Comparison of ENCODE assay signal across 8 cellular contexts in the genomic region with DNA sequence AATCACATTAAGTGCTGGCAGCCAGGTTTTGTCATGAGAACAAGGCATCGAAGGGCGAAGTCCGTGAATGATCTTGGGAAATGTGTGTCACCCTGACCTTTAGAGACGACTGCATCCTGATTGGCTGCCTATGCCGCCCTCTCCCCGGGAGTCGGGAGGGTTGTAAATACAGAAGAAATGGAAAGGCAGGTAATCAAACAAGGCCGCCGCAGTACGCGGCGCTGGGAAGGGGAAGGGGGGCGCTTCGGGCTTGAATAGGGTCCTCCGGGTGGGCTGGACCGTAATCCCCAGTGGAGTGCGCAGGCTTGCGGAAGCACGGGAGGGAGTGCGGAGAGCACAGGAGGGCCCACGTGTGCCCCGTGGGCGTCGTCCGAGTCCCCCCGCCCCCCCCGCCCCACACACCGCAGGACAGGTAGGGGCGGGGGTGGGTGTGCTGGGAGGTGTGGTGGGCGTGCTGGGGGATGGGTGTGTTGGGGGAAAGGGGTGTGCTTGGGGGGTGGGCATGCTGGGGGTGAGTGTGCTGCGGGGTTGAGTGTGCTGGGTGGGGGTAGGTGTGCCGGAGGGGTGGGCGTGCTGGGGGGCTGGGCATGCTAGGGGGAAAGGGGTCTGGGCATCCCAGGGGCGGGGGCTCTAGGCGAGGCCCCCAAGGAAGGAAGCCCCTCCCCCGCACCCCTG.
DNase-seq lines count a peak whose midpoint lies in the region; ATAC-seq and TF ChIP-seq lines count a peak whose summit lies in the region.

No MANE protein-coding gene starts in this region.

- DNase-seq in CD4-positive, alpha-beta T cell, result peak in 8 of 10 experiments; percentile 11 to 44 (median 27)
- DNase-seq in LoVo (ENCODE audit: low spot score), result peak; percentile 92
- peak; percentile 85 for DNase-seq in activated CD4-positive, alpha-beta T cell treated with anti-CD3 and anti-CD28 coated beads for 36 hours
- peak; percentile 89 for DNase-seq in coronary artery (ENCODE audit: low spot score)
- DNase-seq in lower lobe of right lung, result peak; percentile 64
- DNase-seq in stimulated activated CD4-positive, alpha-beta T cell treated with anti-CD3 and anti-CD28 coated beads, TNF-alpha, amount 100 ng/mL, for 4 hours (ENCODE audit: low read depth in 3 of 3), result peak; percentile 36 to 61 (median 61)
- DNase-seq in dedifferentiated amniotic fluid mesenchymal stem cell (ENCODE audit: extremely low spot score), result no peak

- intact Hi-C loops in CD4-positive, alpha-beta T cell (cut with DNase I, micrococcal nuclease), result loop anchor here in 1 of 2 experiments (2.0 to 5.0 kb wide), 2 partner anchors 440 to 627 kb away; partner anchors contain the start of gene ZEB1
- intact Hi-C loops in activated CD4-positive, alpha-beta T cell treated with anti-CD3 and anti-CD28 coated beads for 36 hours (cut with DNase I, micrococcal nuclease), result loop anchor here in 1 of 2 experiments (10.0 kb wide), 1 partner anchor 596 kb away; no protein-coding TSS in a partner anchor
- intact Hi-C loops in lower lobe of right lung (cut with DNase I), result no loop called here

- peak overlapping the region; percentile 95 for H3K4me3 Mint-ChIP-seq in CD4-positive, alpha-beta T cell
- peak overlapping the region; percentile 91 for H3K4me3 Mint-ChIP-seq in activated CD4-positive, alpha-beta T cell treated with anti-CD3 and anti-CD28 coated beads for 36 hours

- no peaks in the 10 kb centered on the region for H3K36me3 Mint-ChIP-seq in CD4-positive, alpha-beta T cell (ENCODE audit: low read depth)
- peaks cover 3% of the 10 kb centered on the region for H3K36me3 Mint-ChIP-seq in activated CD4-positive, alpha-beta T cell treated with anti-CD3 and anti-CD28 coated beads for 36 hours (ENCODE audit: low read depth)

- H3K4me1 Mint-ChIP-seq in CD4-positive, alpha-beta T cell (ENCODE audit: low read depth), result peaks cover 19% of the 10 kb centered on the region
- H3K4me1 Mint-ChIP-seq in activated CD4-positive, alpha-beta T cell treated with anti-CD3 and anti-CD28 coated beads for 36 hours, result peaks cover 15% of the 10 kb centered on the region

- ATAC-seq in CD4-positive, alpha-beta T cell (ENCODE audit: poor library complexity), result no peak
- ATAC-seq in activated CD4-positive, alpha-beta T cell treated with anti-CD3 and anti-CD28 coated beads for 36 hours, result peak; percentile 39
- ATAC-seq in lower lobe of right lung (peak; percentile 61 to 73), GM21515 (IDR thresholded peaks at IDR 0.05; ENCODE audit: unreplicated experiment) (no peak)

- no peak overlapping the region for H3K27ac ChIP-seq in CD4-positive, alpha-beta T cell (ENCODE audit: low read depth, low read length)
- H3K27ac ChIP-seq in coronary artery (peak overlapping the region; percentile 84 to 99), lower lobe of right lung (peak overlapping the region; percentile 97)

- no peaks in the 10 kb centered on the region for H3K9me3 Mint-ChIP-seq in CD4-positive, alpha-beta T cell
- no peaks in the 10 kb centered on the region for H3K9me3 Mint-ChIP-seq in activated CD4-positive, alpha-beta T cell treated with anti-CD3 and anti-CD28 coated beads for 36 hours (ENCODE audit: low read depth)

- H3K27me3 Mint-ChIP-seq in CD4-positive, alpha-beta T cell, result no peaks in the 10 kb centered on the region
- H3K27me3 Mint-ChIP-seq in activated CD4-positive, alpha-beta T cell treated with anti-CD3 and anti-CD28 coated beads for 36 hours, result no peaks in the 10 kb centered on the region

- POLR2A ChIA-PET in CD4-positive, alpha-beta T cell (lab: Charles Lee), result interaction anchor here (0.5 to 1.7 kb wide), 6 partner anchors 11 to 975 kb away, joined by 4 to 21 read pairs (median 6); partner anchors contain the start of gene ZNF438
- POLR2A ChIA-PET in activated CD4-positive, alpha-beta T cell treated with anti-CD3 and anti-CD28 coated beads for 36 hours (lab: Charles Lee), result interaction anchor here (1.0 to 2.0 kb wide), 2 partner anchors 13 kb away, joined by 6 to 12 read pairs; no protein-coding TSS in a partner anchor

- H3K36me3 ChIP-seq in lower lobe of right lung, result no peaks in the 10 kb centered on the region

- peaks cover 13% of the 10 kb centered on the region for H3K4me1 ChIP-seq in lower lobe of right lung

- CTCF ChIA-PET in CD4-positive, alpha-beta T cell (lab: Charles Lee), result interaction anchor here (1.0 to 2.5 kb wide), 2 partner anchors 11 to 728 kb away, joined by 3 to 11 read pairs; partner anchors contain the start of gene ZNF438
- CTCF ChIA-PET in activated CD4-positive, alpha-beta T cell treated with anti-CD3 and anti-CD28 coated beads for 36 hours (lab: Charles Lee), result no interaction called here

- H3K9me3 ChIP-seq in CD4-positive, alpha-beta T cell (ENCODE audit: control insufficient read depth, low read length), result no peaks in the 10 kb centered on the region
- no peaks in the 10 kb centered on the region for H3K9me3 ChIP-seq in lower lobe of right lung

- H3K4me3 ChIP-seq in coronary artery (peak overlapping the region; percentile 97), lower lobe of right lung (peak overlapping the region; percentile 81)

- peak overlapping the region; percentile 96 for H3K27ac Mint-ChIP-seq in CD4-positive, alpha-beta T cell
- peak overlapping the region; percentile 95 for H3K27ac Mint-ChIP-seq in activated CD4-positive, alpha-beta T cell treated with anti-CD3 and anti-CD28 coated beads for 36 hours

- TF ChIP-seq CTCF in CD4-positive, alpha-beta T cell (IDR thresholded peaks at IDR 0.05), result no peak
- TF ChIP-seq CTCF in coronary artery (IDR thresholded peaks at IDR 0.05), result no peak
- TF ChIP-seq CTCF in lower lobe of right lung (IDR thresholded peaks at IDR 0.05), result no peak

- no peaks in the 10 kb centered on the region for H3K27me3 ChIP-seq in CD4-positive, alpha-beta T cell (ENCODE audit: control insufficient read depth, insufficient read depth, low read length)
- no peaks in the 10 kb centered on the region for H3K27me3 ChIP-seq in lower lobe of right lung (ENCODE audit: low read depth)

Comparison
In these comparisons a context has a peak if more than half of its experiments do, and no peak if none do; other contexts are left out.
1. ATAC-seq: peak in activated CD4-positive, alpha-beta T cell treated with anti-CD3 and anti-CD28 coated beads for 36 hours (single experiment) and lower lobe of right lung (2 of 2); none in CD4-positive, alpha-beta T cell (single experiment) and GM21515 (single experiment).